16 cellular contexts compared by ENCODE assay signal in the genomic region with DNA sequence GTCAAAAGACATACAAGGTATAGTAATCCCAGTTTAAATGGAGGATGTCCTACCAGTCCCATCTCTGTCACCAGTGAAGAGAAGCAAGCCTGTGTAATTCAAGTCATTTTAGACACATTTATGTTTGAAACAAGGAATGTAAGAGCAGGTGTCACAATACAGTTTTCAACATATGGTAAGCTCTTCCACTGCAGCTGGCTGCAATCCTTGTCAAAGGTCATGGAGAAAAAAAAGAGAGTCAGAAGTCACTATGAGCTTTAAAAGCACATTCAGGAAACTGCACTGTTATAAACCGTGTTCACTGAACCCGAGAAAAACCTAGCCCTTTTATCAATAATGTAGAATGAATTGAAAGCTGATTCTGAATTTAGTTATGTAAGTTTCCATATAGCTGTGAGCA.
DNase-seq lines count a peak whose midpoint lies in the region; ATAC-seq and TF ChIP-seq lines count a peak whose summit lies in the region.
"Had no signal": no experiment of that assay in that cellular context is flagged by ENCODE, and none has a peak within 500 bp of the region (broad histone marks: within the 10 kb centered on the region; RNA-seq: fewer than 3 reads in every experiment).

No MANE protein-coding gene starts in this region.

- H3K4me3 ChIP-seq in choroid plexus epithelial cell (ENCODE audit: low read depth, low read length): no peak overlapping the region
- H3K4me3 ChIP-seq: BLaER1 had no signal

- ATAC-seq in left lobe of liver (peak; percentile 83), GM21528 (IDR thresholded peaks at IDR 0.05; ENCODE audit: low FRiP score, unreplicated experiment) (no peak), GM21390 (IDR thresholded peaks at IDR 0.05; ENCODE audit: unreplicated experiment) (no peak)
- ATAC-seq: PC-3 had no signal

- DNase-seq in DMS 273 treated with DMSO at 0.1 percent for 48 hours (lab: John Stamatoyannopoulos, UW) (peak; percentile 22), NCI-H2171 (lab: John Stamatoyannopoulos, UW) (peak; percentile 19), choroid plexus epithelial cell (ENCODE audit: low read depth) (peak; percentile 55), left lobe of liver (ENCODE audit: low spot score) (no peak), activated T-cell treated with anti-CD3 and anti-CD28 coated beads for 4 hours (no peak)
- no peak for DNase-seq in stimulated activated CD4-positive, alpha-beta T cell treated with anti-CD3 and anti-CD28 coated beads, Interleukin-2, amount 100 ng/mL, for 24 hours
- DNase-seq: CD4-positive, alpha-beta memory T cell; DMS79; KBM-7; MV-4-11; NCI-H187 treated with DMSO at 0.1 percent for 48 hours; PC-3; RPMI8226 had no signal

- no peak for TF ChIP-seq CTCF in choroid plexus epithelial cell (conservative IDR thresholded peaks at IDR 0.05; ENCODE audit: low read depth, low read length)

Comparison
In these comparisons a context has a peak if more than half of its experiments do, and no peak if none do; other contexts are left out.
1. DNase-seq: peak in DMS 273 treated with DMSO at 0.1 percent for 48 hours (single experiment), NCI-H2171 (single experiment) and choroid plexus epithelial cell (single experiment); none in left lobe of liver (single experiment), stimulated activated CD4-positive, alpha-beta T cell treated with anti-CD3 and anti-CD28 coated beads, Interleukin-2, amount 100 ng/mL, for 24 hours (0 of 2) and activated T-cell treated with anti-CD3 and anti-CD28 coated beads for 4 hours (single experiment).